Comparison of ENCODE assay signal across 1 cellular context in genomic region chr4:119299221-119300071, GRCh38.
TF ChIP-seq lines count a peak whose summit lies in the region.

No MANE protein-coding gene starts in this region.

TF ChIP-seq in K562, 482 proteins besides CTCF, POLR2A, EP300 and RAD21 (continued from another document):
- TF ChIP-seq TGIF2 (CRISPR knock-in tag; IDR thresholded peaks at IDR 0.05) (0 out of 2 replicates have a peak, but pooled peaks have one; percentile 33), PRPF4 (IDR thresholded peaks at IDR 0.05; ENCODE audit: insufficient read depth, low read depth, low read length, poor library complexity, severe bottlenecking) (no peak), ZBTB40 (IDR thresholded peaks at IDR 0.05) (0 out of 2 replicates have a peak, but pooled peaks have one; percentile 34), ZBTB40 (CRISPR knock-in tag; IDR thresholded peaks at IDR 0.05) (no peak), DACH1 (IDR thresholded peaks at IDR 0.05; ENCODE audit: partially characterized antibody) (peak; percentile 2), EZH2 (IDR thresholded peaks at IDR 0.05; ENCODE audit: borderline replicate concordance, low read depth, low read length) (no peak)
